In the genomic region with DNA sequence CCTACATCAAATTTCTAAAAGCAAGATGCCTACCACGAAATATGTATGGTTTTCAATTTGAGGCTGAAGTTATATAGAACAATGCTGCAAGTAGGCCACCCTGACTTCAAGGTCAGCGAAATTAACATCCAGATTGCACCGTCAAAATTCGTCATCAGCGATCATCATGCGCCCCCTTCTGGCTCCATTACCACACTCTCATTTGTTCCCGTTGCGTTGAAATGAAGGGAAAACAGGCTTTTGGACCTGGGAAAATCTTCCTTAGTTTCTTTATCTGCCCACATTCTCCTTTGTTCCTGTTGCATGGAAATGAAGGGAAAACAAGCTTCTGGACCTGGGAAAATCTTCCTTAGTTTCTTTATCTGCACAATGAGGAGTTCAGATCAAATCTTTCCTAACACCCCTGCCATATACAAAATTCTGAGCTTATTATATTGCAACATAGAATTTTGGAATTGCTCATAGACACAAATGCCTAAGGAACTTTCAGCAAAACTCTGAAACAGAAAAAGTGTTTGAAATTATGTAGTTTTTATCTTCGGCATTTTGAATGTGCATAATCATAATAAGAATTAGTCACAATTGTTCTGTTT, we compare ENCODE assay signal across 8 cellular contexts.
DNase-seq lines count a peak whose midpoint lies in the region; ATAC-seq and TF ChIP-seq lines count a peak whose summit lies in the region.

No MANE protein-coding gene starts in this region.

- no peak overlapping the region for H3K4me3 ChIP-seq in KMS-11 (IDR thresholded peaks at IDR 0.05; ENCODE audit: insufficient read depth, low read depth, low read length)

- ATAC-seq in GM18517 (IDR thresholded peaks at IDR 0.05; ENCODE audit: unreplicated experiment): no peak

- CTCF ChIA-PET in activated CD4-positive, alpha-beta T cell treated with anti-CD3 and anti-CD28 coated beads, Interleukin-2, amount 10 ng/mL, durations not matched to agents 7 days and 5 days (lab: Charles Lee): interaction anchor here (0.6 to 1.9 kb wide), 5 partner anchors 15 to 476 kb away, joined by 3 to 4 read pairs (median 3); partner anchors contain the start of gene PFKFB3

- DNase-seq in COLO829 (ENCODE audit: low spot score) (peak; percentile 16), ecto neural progenitor cell (ENCODE audit: low spot score) (peak; percentile 57), midbrain (lab: John Stamatoyannopoulos, UW) (peak; percentile 66), HPDE6-E6E7 (ENCODE audit: extremely low spot score) (no peak)
- peak; percentile 69 for DNase-seq in activated CD4-positive, alpha-beta T cell treated with anti-CD3 and anti-CD28 coated beads, Interleukin-2, amount 10 ng/mL, durations not matched to agents 7 days and 5 days
- DNase-seq in stimulated activated CD8-positive, alpha-beta memory T cell treated with anti-CD3 and anti-CD28 coated beads, Interleukin-4, amount 100 ng/mL, for 24 hours (ENCODE audit: low read depth): peak; percentile 46

- peak overlapping the region; percentile 25; the same call in 1 of the 2 replicates for H2AFZ ChIP-seq in KMS-11 (ENCODE audit: low read depth)

- H3K4me3 Mint-ChIP-seq in activated CD4-positive, alpha-beta T cell treated with anti-CD3 and anti-CD28 coated beads, Interleukin-2, amount 10 ng/mL, durations not matched to agents 7 days and 5 days: no peak overlapping the region

- no peak overlapping the region for H3K4me2 ChIP-seq in KMS-11

- no peaks in the 10 kb centered on the region for H3K36me3 ChIP-seq in KMS-11 (ENCODE audit: insufficient read depth)

- POLR2A ChIA-PET in activated CD4-positive, alpha-beta T cell treated with anti-CD3 and anti-CD28 coated beads, Interleukin-2, amount 10 ng/mL, durations not matched to agents 7 days and 5 days (lab: Charles Lee): no interaction called here

- no peaks in the 10 kb centered on the region for H4K20me1 ChIP-seq in KMS-11 (ENCODE audit: insufficient read depth)

- H3K4me1 Mint-ChIP-seq in activated CD4-positive, alpha-beta T cell treated with anti-CD3 and anti-CD28 coated beads, Interleukin-2, amount 10 ng/mL, durations not matched to agents 7 days and 5 days: peaks cover 8% of the 10 kb centered on the region

- H3K27ac Mint-ChIP-seq in activated CD4-positive, alpha-beta T cell treated with anti-CD3 and anti-CD28 coated beads, Interleukin-2, amount 10 ng/mL, durations not matched to agents 7 days and 5 days: no peak overlapping the region

- no peak overlapping the region for H3K9ac ChIP-seq in KMS-11

- H3K79me2 ChIP-seq in KMS-11 (ENCODE audit: insufficient read depth, low read depth): no peaks in the 10 kb centered on the region

- TF ChIP-seq CTCF in KMS-11 (conservative IDR thresholded peaks at IDR 0.05; ENCODE audit: low read depth, low read length): peak; percentile 96

- H3K9me3 Mint-ChIP-seq in activated CD4-positive, alpha-beta T cell treated with anti-CD3 and anti-CD28 coated beads, Interleukin-2, amount 10 ng/mL, durations not matched to agents 7 days and 5 days: no peaks in the 10 kb centered on the region

- H3K27me3 ChIP-seq in KMS-11 (ENCODE audit: insufficient read depth, low read depth): no peaks in the 10 kb centered on the region

- no peaks in the 10 kb centered on the region for H3K36me3 Mint-ChIP-seq in activated CD4-positive, alpha-beta T cell treated with anti-CD3 and anti-CD28 coated beads, Interleukin-2, amount 10 ng/mL, durations not matched to agents 7 days and 5 days (ENCODE audit: low read depth)

- H3K27ac ChIP-seq in KMS-11: no peak overlapping the region

- H3K4me1 ChIP-seq in KMS-11 (ENCODE audit: low read depth, poor library complexity, severe bottlenecking): no peaks in the 10 kb centered on the region

- peaks cover 56% of the 10 kb centered on the region for H3K27me3 Mint-ChIP-seq in activated CD4-positive, alpha-beta T cell treated with anti-CD3 and anti-CD28 coated beads, Interleukin-2, amount 10 ng/mL, durations not matched to agents 7 days and 5 days
